7 cellular contexts compared by ENCODE assay signal in genomic region chrX:153980394-153980793, GRCh38. TPM values are rescaled to one million over a fixed set of nuclear protein-coding genes. Genes with fewer than 3 reads are reported as not detected.
A peak's percentile ranks its signal among the peaks of the same experiment; 100 is the strongest.
DNase-seq lines count a peak whose midpoint lies in the region; ATAC-seq, FAIRE-seq and TF ChIP-seq lines count a peak whose summit lies in the region.
"Not testable (repeated sequence)": the region's sequence is repeated elsewhere in the genome, so short reads cannot be mapped to it uniquely, and the experiment has no call there.

No MANE protein-coding gene starts in this region.

- peaks cover 0 to 24% (median 11%) of the 10 kb centered on the region in 3 donors for H3K4me1 ChIP-seq in esophagus squamous epithelium
- H3K4me1 ChIP-seq in small intestine (ENCODE audit: control insufficient read depth in 2 of 2, insufficient read depth in 1 of 2, low read depth in 1 of 2, low read length in 1 of 2), result not testable (repeated sequence)

- not testable (repeated sequence) for DNase-seq in HL-60 (ENCODE audit: low read depth in 1 of 2, low spot score in 1 of 2); esophagus squamous epithelium (lab: John Stamatoyannopoulos, UW)
- peak; percentile 50 for DNase-seq in activated CD4-positive, alpha-beta T cell treated with anti-CD3 and anti-CD28 coated beads for 36 hours
- peak; percentile 53 for DNase-seq in activated naive CD4-positive, alpha-beta T cell treated with anti-CD3 and anti-CD28 coated beads, Interleukin-2, amount 10 ng/mL, durations not matched to agents 7 days and 5 days
- DNase-seq in small intestine, result peak; percentile 70

- not testable (repeated sequence) for H3K27me3 ChIP-seq in HL-60 (ENCODE audit: insufficient read depth, poor library complexity, severe bottlenecking); esophagus squamous epithelium; small intestine (ENCODE audit: control insufficient read depth in 2 of 2, insufficient read depth in 2 of 2, low read length in 2 of 2)

- ATAC-seq in GM18502 (IDR thresholded peaks at IDR 0.05; ENCODE audit: poor library complexity, unreplicated experiment), result peak; percentile 54
- peak; percentile 52 for ATAC-seq in GM21717 (IDR thresholded peaks at IDR 0.05; ENCODE audit: unreplicated experiment)
- ATAC-seq in activated CD4-positive, alpha-beta T cell treated with anti-CD3 and anti-CD28 coated beads for 36 hours, result peak; percentile 54

- not testable (repeated sequence) for H3K9me3 Mint-ChIP-seq in activated CD4-positive, alpha-beta T cell treated with anti-CD3 and anti-CD28 coated beads for 36 hours (ENCODE audit: low read depth); activated naive CD4-positive, alpha-beta T cell treated with anti-CD3 and anti-CD28 coated beads, Interleukin-2, amount 10 ng/mL, durations not matched to agents 7 days and 5 days

- peak overlapping the region; percentile 62 for H3K4me3 Mint-ChIP-seq in activated CD4-positive, alpha-beta T cell treated with anti-CD3 and anti-CD28 coated beads for 36 hours
- peak overlapping the region; percentile 66 for H3K4me3 Mint-ChIP-seq in activated naive CD4-positive, alpha-beta T cell treated with anti-CD3 and anti-CD28 coated beads, Interleukin-2, amount 10 ng/mL, durations not matched to agents 7 days and 5 days

- peak overlapping the region; percentile 50 for H3K27ac ChIP-seq in HL-60 (replicated peaks)
- peak overlapping the region in 3 of 4 donors; percentile 21 to 73 (median 68) for H3K27ac ChIP-seq in esophagus squamous epithelium
- peak overlapping the region in 1 of 2 donors; percentile 72 for H3K27ac ChIP-seq in small intestine (ENCODE audit: low read depth in 1 of 2, low read length in 1 of 2)

- TF ChIP-seq CTCF in HL-60 (IDR thresholded peaks at IDR 0.05; ENCODE audit: insufficient read depth, low read length); esophagus squamous epithelium (IDR thresholded peaks at IDR 0.05): not testable (repeated sequence)

- not testable (repeated sequence) for TF ChIP-seq POLR2A in esophagus squamous epithelium (IDR thresholded peaks at IDR 0.05)

- intact Hi-C loops in activated CD4-positive, alpha-beta T cell treated with anti-CD3 and anti-CD28 coated beads for 36 hours (cut with DNase I, micrococcal nuclease); esophagus squamous epithelium (cut with DNase I): not testable (repeated sequence)

- H3K36me3 ChIP-seq in esophagus squamous epithelium; small intestine (ENCODE audit: control insufficient read depth in 2 of 2, insufficient read depth in 2 of 2, low read length in 2 of 2): not testable (repeated sequence)

- WGBS in esophagus squamous epithelium, 2 donors, result 23% methylated on average over 5 of the region's 10 CpGs; no CpG with 5 or more reads in 1 of the 2 donors
- 11 to 42% (median 39%) methylated on average over 7 to 9 of the region's 10 CpGs for WGBS in small intestine, 3 donors

- not testable (repeated sequence) for H3K36me3 Mint-ChIP-seq in activated CD4-positive, alpha-beta T cell treated with anti-CD3 and anti-CD28 coated beads for 36 hours (ENCODE audit: low read depth)
- H3K36me3 Mint-ChIP-seq in activated naive CD4-positive, alpha-beta T cell treated with anti-CD3 and anti-CD28 coated beads, Interleukin-2, amount 10 ng/mL, durations not matched to agents 7 days and 5 days, result peaks cover 10% of the 10 kb centered on the region

- peaks cover 48% of the 10 kb centered on the region for H3K4me1 Mint-ChIP-seq in activated CD4-positive, alpha-beta T cell treated with anti-CD3 and anti-CD28 coated beads for 36 hours
- peaks cover 55% of the 10 kb centered on the region for H3K4me1 Mint-ChIP-seq in activated naive CD4-positive, alpha-beta T cell treated with anti-CD3 and anti-CD28 coated beads, Interleukin-2, amount 10 ng/mL, durations not matched to agents 7 days and 5 days

- peak overlapping the region; percentile 96 for H3K27ac Mint-ChIP-seq in activated CD4-positive, alpha-beta T cell treated with anti-CD3 and anti-CD28 coated beads for 36 hours
- H3K27ac Mint-ChIP-seq in activated naive CD4-positive, alpha-beta T cell treated with anti-CD3 and anti-CD28 coated beads, Interleukin-2, amount 10 ng/mL, durations not matched to agents 7 days and 5 days, result peak overlapping the region; percentile 99

- H3K4me3 ChIP-seq in HL-60 (replicated peaks; ENCODE audit: insufficient read depth, low read length); esophagus squamous epithelium; small intestine (ENCODE audit: low read depth in 1 of 2, low read length in 2 of 2): not testable (repeated sequence)

- CTCF ChIA-PET in activated CD4-positive, alpha-beta T cell treated with anti-CD3 and anti-CD28 coated beads for 36 hours (lab: Charles Lee), result interaction anchor here (0.6 kb wide), 1 partner anchor 166 kb away, joined by 3 read pairs; no protein-coding TSS in a partner anchor
- CTCF ChIA-PET in activated naive CD4-positive, alpha-beta T cell treated with anti-CD3 and anti-CD28 coated beads, Interleukin-2, amount 10 ng/mL, durations not matched to agents 7 days and 5 days (lab: Charles Lee), result interaction anchor here (1.6 kb wide), 1 partner anchor 38 kb away, joined by 4 read pairs; no protein-coding TSS in a partner anchor

- not testable (repeated sequence) for H3K27me3 Mint-ChIP-seq in activated CD4-positive, alpha-beta T cell treated with anti-CD3 and anti-CD28 coated beads for 36 hours; activated naive CD4-positive, alpha-beta T cell treated with anti-CD3 and anti-CD28 coated beads, Interleukin-2, amount 10 ng/mL, durations not matched to agents 7 days and 5 days

- POLR2A ChIA-PET in activated CD4-positive, alpha-beta T cell treated with anti-CD3 and anti-CD28 coated beads for 36 hours (lab: Charles Lee), result interaction anchor here (0.6 kb wide), 1 partner anchor 120 kb away, joined by 3 read pairs; no protein-coding TSS in a partner anchor

- H3K9me3 ChIP-seq in esophagus squamous epithelium; small intestine (ENCODE audit: control insufficient read depth, low read depth): not testable (repeated sequence)

- not testable (repeated sequence) for FAIRE-seq in small intestine (lab: Jason Lieb, UNC)

RNA-seq across cellular contexts. Expression of gene TMEM187, which starts 7.8 kb away (rescaled TPM):
- 1 to 10 TPM; 4.4 to 5.4 TPM for total RNA-seq in activated CD4-positive, alpha-beta T cell treated with anti-CD3 and anti-CD28 coated beads for 36 hours
- 1 to 10 TPM; 2.5 to 4.1 (median 3.8) TPM for total RNA-seq in esophagus squamous epithelium
- 10 to 100 TPM in 1 of 3 donors, 1 to 10 TPM in 2; 4.2 to 10.1 (median 4.3) TPM for polyA plus RNA-seq in small intestine

RNA-seq across cellular contexts. Expression of gene HCFC1, which starts 8.8 kb away (rescaled TPM):
- total RNA-seq in activated CD4-positive, alpha-beta T cell treated with anti-CD3 and anti-CD28 coated beads for 36 hours, result 100 to 1,000 TPM in 1 of 2 experiments, 10 to 100 TPM in 1; 99.5 to 147 TPM
- total RNA-seq in esophagus squamous epithelium, result 10 to 100 TPM; 22.2 to 54.0 (median 37.0) TPM
- 10 to 100 TPM in 1 of 3 donors, 1 to 10 TPM in 2; 7.6 to 29.6 (median 9.5) TPM for polyA plus RNA-seq in small intestine

RNA-seq across cellular contexts. Expression of gene RENBP, which starts 36.0 kb away (rescaled TPM):
- 1 to 10 TPM; 6.0 to 8.1 TPM for total RNA-seq in activated CD4-positive, alpha-beta T cell treated with anti-CD3 and anti-CD28 coated beads for 36 hours
- total RNA-seq in esophagus squamous epithelium, result 1 to 10 TPM in 2 of 4 donors, under 1 TPM in 1, not detected in 1; 0.45 to 7.6 (median 3.1) TPM
- 10 to 100 TPM in 2 of 3 donors, 1 to 10 TPM in 1; 5.1 to 32.4 (median 11.3) TPM for polyA plus RNA-seq in small intestine

RNA-seq across cellular contexts. Expression of gene IRAK1, which starts 39.3 kb away (rescaled TPM):
- 10 to 100 TPM; 84.3 to 93.6 TPM for total RNA-seq in activated CD4-positive, alpha-beta T cell treated with anti-CD3 and anti-CD28 coated beads for 36 hours
- 100 to 1,000 TPM in 2 of 4 donors, 10 to 100 TPM in 2; 73.5 to 117 (median 96.8) TPM for total RNA-seq in esophagus squamous epithelium
- polyA plus RNA-seq in small intestine, result 100 to 1,000 TPM; 115 to 135 (median 118) TPM

RNA-seq across cellular contexts. Expression of gene NAA10, which starts 45.6 kb away (rescaled TPM):
- 100 to 1,000 TPM; 108 to 115 TPM for total RNA-seq in activated CD4-positive, alpha-beta T cell treated with anti-CD3 and anti-CD28 coated beads for 36 hours
- total RNA-seq in esophagus squamous epithelium, result 10 to 100 TPM; 42.5 to 92.5 (median 87.6) TPM
- polyA plus RNA-seq in small intestine, result 100 to 1,000 TPM; 105 to 152 (median 109) TPM
